11 cellular contexts compared by ENCODE assay signal in the genomic region with DNA sequence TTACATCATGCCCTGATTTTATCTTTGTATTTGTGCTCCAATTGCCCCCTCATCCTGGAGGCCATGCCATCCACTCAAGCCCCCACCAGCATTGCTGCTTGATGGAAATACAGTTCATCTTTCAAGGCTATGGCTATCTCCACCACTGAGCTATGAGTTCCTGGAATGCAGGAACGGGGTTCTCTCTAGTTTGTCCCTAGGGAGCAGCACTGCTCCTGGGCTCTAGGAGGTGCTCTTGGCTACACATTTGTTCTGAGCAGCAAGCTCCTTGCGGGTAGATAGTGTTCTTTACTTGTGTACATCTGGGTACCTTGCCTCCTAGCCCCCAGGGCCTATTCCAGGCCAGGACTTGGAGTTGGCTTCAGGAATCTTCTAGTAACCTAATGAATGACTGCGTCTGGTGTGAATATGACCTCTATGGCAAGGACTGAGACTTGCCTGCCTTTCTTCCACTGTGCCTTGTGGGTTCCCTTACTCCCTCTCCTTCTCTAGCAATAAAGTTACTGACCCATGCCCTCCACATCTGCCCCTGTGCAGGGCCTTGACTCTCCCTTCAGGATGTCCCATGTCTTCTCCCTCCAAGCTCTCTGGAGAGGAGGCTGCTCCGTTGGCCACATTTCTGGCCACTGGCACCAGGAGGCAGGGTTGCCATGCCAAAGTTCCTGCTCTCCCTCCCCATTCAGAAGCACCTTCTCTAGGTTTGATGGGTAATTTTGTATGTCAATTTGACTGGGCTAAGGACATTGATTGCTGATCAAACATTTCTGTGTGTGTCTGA. TPM values are rescaled to one million over a fixed set of nuclear protein-coding genes. Genes with fewer than 3 reads are reported as not detected.
DNase-seq lines count a peak whose midpoint lies in the region; ATAC-seq and TF ChIP-seq lines count a peak whose summit lies in the region.
"Had no signal": no experiment of that assay in that cellular context is flagged by ENCODE, and none has a peak within 500 bp of the region (broad histone marks: within the 10 kb centered on the region; RNA-seq: fewer than 3 reads in every experiment).

No MANE protein-coding gene starts in this region.

- H2BK120ac ChIP-seq in IMR-90 (ENCODE audit: low read depth, low read length) = no peak overlapping the region

- H3K79me1 ChIP-seq in IMR-90 (ENCODE audit: low read depth in 1 of 2, low read length in 2 of 2) = no peaks in the 10 kb centered on the region

- ATAC-seq in IMR-90 (ENCODE audit: low read depth) = peak; percentile 21; the same call in 1 of the 2 replicates

- H3K18ac ChIP-seq in IMR-90 (ENCODE audit: low read depth, low read length) = no peak overlapping the region

- H3K56ac ChIP-seq in IMR-90 (ENCODE audit: extremely low read depth, insufficient read depth, low read length) = no peak overlapping the region

- H3K4me2 ChIP-seq in IMR-90 (ENCODE audit: low read depth, low read length) = no peak overlapping the region

- H2AFZ ChIP-seq in IMR-90 (replicated peaks; ENCODE audit: low read length, poor library complexity) = no peak overlapping the region

- intact Hi-C loops in activated CD4-positive, alpha-beta T cell treated with anti-CD3 and anti-CD28 coated beads, Interleukin-2, amount 10 ng/mL, durations not matched to agents 24 days and 14 days (cut with micrococcal nuclease) = no loop called here
- intact Hi-C loops in IMR-90 (cut with micrococcal nuclease) = no loop called here

- no peak overlapping the region for H3K4ac ChIP-seq in IMR-90 (ENCODE audit: low read depth, low read length)

- H3K23ac ChIP-seq in IMR-90 (ENCODE audit: low read depth, low read length) = no peak overlapping the region

- 0% methylated on average over 2 of the region's 4 CpGs; no CpG with 5 or more reads in 1 of the 2 experiments for whole genome bisulfite sequencing in IMR-90 (ENCODE audit: extremely low coverage in 2 of 2, insufficient read length in 1 of 2), 2 experiments

- no peak overlapping the region for H3K4me3 Mint-ChIP-seq in activated CD4-positive, alpha-beta T cell treated with anti-CD3 and anti-CD28 coated beads, Interleukin-2, amount 10 ng/mL, durations not matched to agents 24 days and 14 days
- H3K4me3 Mint-ChIP-seq in progenitor cell of endocrine pancreas (ENCODE audit: low read depth) = no peak overlapping the region
- H3K4me3 Mint-ChIP-seq in activated CD4-positive, alpha-beta memory T cell treated with anti-CD3 and anti-CD28 coated beads, Interleukin-2, amount 10 ng/mL, durations not matched to agents 7 days and 5 days = no peak overlapping the region
- H3K4me3 Mint-ChIP-seq: CD4-positive, alpha-beta T cell had no signal

- H2AK5ac ChIP-seq in IMR-90 (ENCODE audit: low read depth, low read length) = no peak overlapping the region

- CTCF ChIA-PET in IMR-90 (lab: Yijun Ruan, JAX) = no interaction called here
- CTCF ChIA-PET in activated CD4-positive, alpha-beta memory T cell treated with anti-CD3 and anti-CD28 coated beads, Interleukin-2, amount 10 ng/mL, durations not matched to agents 7 days and 5 days (lab: Charles Lee) = interaction anchor here (0.7 to 1.1 kb wide), 2 partner anchors 21 to 415 kb away, joined by 3 to 5 read pairs; a partner anchor contains a TSS

- in situ Hi-C loops in IMR-90 (cut with MboI; ENCODE audit: low sequenced_read_pairs) = no loop called here
- in situ Hi-C loops in brain microvascular endothelial cell (cut with HindIII; ENCODE audit: low pct_ligation_motif_present, low sequenced_read_pairs) = no loop called here

- H4K20me1 ChIP-seq in IMR-90 (ENCODE audit: insufficient read depth, low read length) = no peaks in the 10 kb centered on the region

- TF ChIP-seq CTCF in IMR-90 (conservative IDR thresholded peaks at IDR 0.05; ENCODE audit: low read depth, low read length) (peak; percentile 33), brain microvascular endothelial cell (IDR thresholded peaks at IDR 0.05; ENCODE audit: low read depth, low read length, missing control alignments) (peak; percentile 61), progenitor cell of endocrine pancreas (IDR thresholded peaks at IDR 0.05; ENCODE audit: unreplicated experiment) (peak; percentile 14)

- dilution Hi-C loops in IMR-90 (cut with HindIII; ENCODE audit: low sequenced_read_pairs, unreplicated experiment) = no loop called here

- no peak overlapping the region for H4K8ac ChIP-seq in IMR-90 (ENCODE audit: low read depth in 2 of 2, low read length in 2 of 2)

- no peaks in the 10 kb centered on the region for H3K36me3 ChIP-seq in IMR-90 (ENCODE audit: control insufficient read depth, insufficient read depth, low read length)
- H3K36me3 ChIP-seq in brain microvascular endothelial cell (replicated peaks) = no peaks in the 10 kb centered on the region

- no peak overlapping the region for H3K27ac ChIP-seq in IMR-90 (ENCODE audit: insufficient read depth, low read length)
- H3K27ac ChIP-seq in brain microvascular endothelial cell = no peak overlapping the region
- H3K27ac ChIP-seq: skin epidermis had no signal

- no peak overlapping the region for H2AK9ac ChIP-seq in IMR-90 (replicated peaks; ENCODE audit: low read depth, low read length, poor library complexity)

- H4K5ac ChIP-seq in IMR-90 (ENCODE audit: low read depth, low read length) = no peak overlapping the region

- no peak overlapping the region for H3K27ac Mint-ChIP-seq in activated CD4-positive, alpha-beta T cell treated with anti-CD3 and anti-CD28 coated beads, Interleukin-2, amount 10 ng/mL, durations not matched to agents 24 days and 14 days
- H3K27ac Mint-ChIP-seq in progenitor cell of endocrine pancreas = no peak overlapping the region
- H3K27ac Mint-ChIP-seq in activated CD4-positive, alpha-beta memory T cell treated with anti-CD3 and anti-CD28 coated beads, Interleukin-2, amount 10 ng/mL, durations not matched to agents 7 days and 5 days = no peak overlapping the region
- H3K27ac Mint-ChIP-seq: CD4-positive, alpha-beta T cell had no signal

- POLR2A ChIA-PET in IMR-90 (lab: Charles Lee; ENCODE audit: unreplicated experiment) = no interaction called here
- POLR2A ChIA-PET in activated CD4-positive, alpha-beta memory T cell treated with anti-CD3 and anti-CD28 coated beads, Interleukin-2, amount 10 ng/mL, durations not matched to agents 7 days and 5 days (lab: Charles Lee) = no interaction called here

- no TSS peak for BruUV-seq in IMR-90 (replicated peaks; lab: Mats Ljungman, UMichigan)

- no peaks in the 10 kb centered on the region for H3K9me3 Mint-ChIP-seq in activated CD4-positive, alpha-beta T cell treated with anti-CD3 and anti-CD28 coated beads, Interleukin-2, amount 10 ng/mL, durations not matched to agents 24 days and 14 days
- peaks cover 6% of the 10 kb centered on the region for H3K9me3 Mint-ChIP-seq in progenitor cell of endocrine pancreas (ENCODE audit: low read depth)
- no peaks in the 10 kb centered on the region for H3K9me3 Mint-ChIP-seq in activated CD4-positive, alpha-beta memory T cell treated with anti-CD3 and anti-CD28 coated beads, Interleukin-2, amount 10 ng/mL, durations not matched to agents 7 days and 5 days
- H3K9me3 Mint-ChIP-seq: CD4-positive, alpha-beta T cell had no signal

- H2BK15ac ChIP-seq in IMR-90 (ENCODE audit: low read depth, low read length) = no peak overlapping the region

- no peak overlapping the region for H3K9ac ChIP-seq in IMR-90 (ENCODE audit: low read depth, low read length)

- 0 out of 2 replicates have a peak, but pooled peaks cover 4% of the 10 kb centered on the region for H3K9me1 ChIP-seq in IMR-90 (ENCODE audit: insufficient read depth, low read length)

- H4K91ac ChIP-seq in IMR-90 (ENCODE audit: insufficient read depth, low read depth, low read length) = no peak overlapping the region

- H2BK20ac ChIP-seq in IMR-90 (ENCODE audit: low read depth, low read length) = no peak overlapping the region

- H3K27me3 Mint-ChIP-seq in activated CD4-positive, alpha-beta T cell treated with anti-CD3 and anti-CD28 coated beads, Interleukin-2, amount 10 ng/mL, durations not matched to agents 24 days and 14 days = peaks cover 47% of the 10 kb centered on the region
- H3K27me3 Mint-ChIP-seq in progenitor cell of endocrine pancreas = peaks cover 40% of the 10 kb centered on the region
- H3K27me3 Mint-ChIP-seq in activated CD4-positive, alpha-beta memory T cell treated with anti-CD3 and anti-CD28 coated beads, Interleukin-2, amount 10 ng/mL, durations not matched to agents 7 days and 5 days = peaks cover 41% of the 10 kb centered on the region

- H3K14ac ChIP-seq in IMR-90 (replicated peaks; ENCODE audit: low read depth, low read length) = no peak overlapping the region

- TF ChIP-seq RAD21 in IMR-90 (IDR thresholded peaks at IDR 0.05; ENCODE audit: low read length) = peak; percentile 34

- no peaks in the 10 kb centered on the region for H3K4me1 Mint-ChIP-seq in activated CD4-positive, alpha-beta T cell treated with anti-CD3 and anti-CD28 coated beads, Interleukin-2, amount 10 ng/mL, durations not matched to agents 24 days and 14 days
- no peaks in the 10 kb centered on the region for H3K4me1 Mint-ChIP-seq in progenitor cell of endocrine pancreas (ENCODE audit: low read depth)
- no peaks in the 10 kb centered on the region for H3K4me1 Mint-ChIP-seq in activated CD4-positive, alpha-beta memory T cell treated with anti-CD3 and anti-CD28 coated beads, Interleukin-2, amount 10 ng/mL, durations not matched to agents 7 days and 5 days

- DNase-seq in activated CD4-positive, alpha-beta T cell treated with anti-CD3 and anti-CD28 coated beads, Interleukin-2, amount 10 ng/mL, durations not matched to agents 24 days and 14 days = peak; percentile 58
- no peak for DNase-seq in activated CD4-positive, alpha-beta T cell treated with anti-CD3 and anti-CD28 coated beads for 48 hours
- DNase-seq in IMR-90 = no peak
- DNase-seq in brain microvascular endothelial cell = no peak
- DNase-seq in progenitor cell of endocrine pancreas (ENCODE audit: low spot score, unreplicated experiment) = no peak
- DNase-seq in NCI-H1436 treated with DMSO at 0.1 percent for 48 hours (lab: John Stamatoyannopoulos, UW) = no peak
- no peak for DNase-seq in central memory CD4-positive, alpha-beta T cell
- DNase-seq in activated CD4-positive, alpha-beta memory T cell treated with anti-CD3 and anti-CD28 coated beads, Interleukin-2, amount 10 ng/mL, durations not matched to agents 7 days and 5 days = no peak
- DNase-seq: CD4-positive, alpha-beta T cell; NCI-H526 treated with DMSO at 0.1 percent for 48 hours had no signal

- H3K36me3 Mint-ChIP-seq in activated CD4-positive, alpha-beta T cell treated with anti-CD3 and anti-CD28 coated beads, Interleukin-2, amount 10 ng/mL, durations not matched to agents 24 days and 14 days (ENCODE audit: low read depth) = no peaks in the 10 kb centered on the region
- H3K36me3 Mint-ChIP-seq in progenitor cell of endocrine pancreas (ENCODE audit: insufficient read depth) = no peaks in the 10 kb centered on the region
- H3K36me3 Mint-ChIP-seq in activated CD4-positive, alpha-beta memory T cell treated with anti-CD3 and anti-CD28 coated beads, Interleukin-2, amount 10 ng/mL, durations not matched to agents 7 days and 5 days (ENCODE audit: low read depth) = no peaks in the 10 kb centered on the region

- H3K27me3 ChIP-seq in IMR-90 (ENCODE audit: control insufficient read depth, insufficient read depth, low read length) = peaks cover 66% of the 10 kb centered on the region
- peaks cover 34% of the 10 kb centered on the region for H3K27me3 ChIP-seq in brain microvascular endothelial cell (replicated peaks)

- H3K9me3 ChIP-seq in IMR-90 (ENCODE audit: control insufficient read depth, insufficient read depth, low read length) = no peaks in the 10 kb centered on the region

- TF ChIP-seq POLR2A in IMR-90 (IDR thresholded peaks at IDR 0.05; ENCODE audit: low read depth, low read length) = no peak

- no peak overlapping the region for H2BK5ac ChIP-seq in IMR-90 (ENCODE audit: low read depth, low read length, poor library complexity, severe bottlenecking)

- no peaks in the 10 kb centered on the region for H3K4me1 ChIP-seq in IMR-90 (ENCODE audit: control insufficient read depth, insufficient read depth, low read length)

- no peak overlapping the region for H3K4me3 ChIP-seq in IMR-90 (ENCODE audit: insufficient read depth, low read depth, low read length)
- no peak overlapping the region for H3K4me3 ChIP-seq in brain microvascular endothelial cell (ENCODE audit: low read depth, low read length)
- H3K4me3 ChIP-seq: skin epidermis had no signal

RNA-seq across cellular contexts. Expression of a gene that starts 7.6 kb away (rescaled TPM):
- not detected in 2 replicates for total RNA-seq in activated CD4-positive, alpha-beta T cell treated with anti-CD3 and anti-CD28 coated beads, Interleukin-2, amount 10 ng/mL, durations not matched to agents 24 days and 14 days
- under 0.01 and 0.18 TPM in 2 replicates for total RNA-seq in IMR-90 (2012; rRNA removed)
- 0.24 TPM in 1 of 2 replicates, not detected in the other for polyA plus RNA-seq in IMR-90 (2012; rRNA removed)
- polyA plus RNA-seq in IMR-90 (2012; cell fraction: cytosol; rRNA removed) = not detected in 2 replicates
- polyA plus RNA-seq in IMR-90 (2012; cell fraction: nucleus; rRNA removed; ENCODE audit: low replicate concordance) = 0.08 and 0.24 TPM in 2 replicates
- total RNA-seq in progenitor cell of endocrine pancreas = 1.1 and 2.0 TPM in 2 replicates
- total RNA-seq in activated CD4-positive, alpha-beta memory T cell treated with anti-CD3 and anti-CD28 coated beads, Interleukin-2, amount 10 ng/mL, durations not matched to agents 7 days and 5 days = not detected

RNA-seq across cellular contexts. Expression of a gene that starts 21.1 kb away (rescaled TPM):
- total RNA-seq in activated CD4-positive, alpha-beta T cell treated with anti-CD3 and anti-CD28 coated beads, Interleukin-2, amount 10 ng/mL, durations not matched to agents 24 days and 14 days = 1,047 and 1,054 TPM in 2 replicates
- 956 and 1,140 TPM in 2 replicates for total RNA-seq in IMR-90 (2012; rRNA removed)
- polyA plus RNA-seq in IMR-90 (2012; rRNA removed) = 1,207 and 1,288 TPM in 2 replicates
- polyA plus RNA-seq in IMR-90 (2012; cell fraction: cytosol; rRNA removed) = 938 and 1,010 TPM in 2 replicates
- polyA plus RNA-seq in IMR-90 (2012; cell fraction: nucleus; rRNA removed; ENCODE audit: low replicate concordance) = 205 and 662 TPM in 2 replicates
- 1,645 and 1,663 TPM in 2 replicates for total RNA-seq in progenitor cell of endocrine pancreas
- 100 to 1,000 TPM; 808 to 834 TPM for total RNA-seq in activated CD4-positive, alpha-beta memory T cell treated with anti-CD3 and anti-CD28 coated beads, Interleukin-2, amount 10 ng/mL, durations not matched to agents 7 days and 5 days

RNA-seq across cellular contexts. Expression of a gene that starts 59.3 kb away (rescaled TPM):
- total RNA-seq in activated CD4-positive, alpha-beta T cell treated with anti-CD3 and anti-CD28 coated beads, Interleukin-2, amount 10 ng/mL, durations not matched to agents 24 days and 14 days = 8.1 and 8.3 TPM in 2 replicates
- 5.4 and 8.1 TPM in 2 replicates for total RNA-seq in IMR-90 (2012; rRNA removed)
- polyA plus RNA-seq in IMR-90 (2012; rRNA removed) = 1.8 and 2.3 TPM in 2 replicates
- polyA plus RNA-seq in IMR-90 (2012; cell fraction: cytosol; rRNA removed) = 0.15 and 0.24 TPM in 2 replicates
- 0.05 and 0.41 TPM in 2 replicates for polyA plus RNA-seq in IMR-90 (2012; cell fraction: nucleus; rRNA removed; ENCODE audit: low replicate concordance)
- total RNA-seq in progenitor cell of endocrine pancreas = 4.8 and 5.6 TPM in 2 replicates
- 1 to 10 TPM; 9.0 to 9.5 TPM for total RNA-seq in activated CD4-positive, alpha-beta memory T cell treated with anti-CD3 and anti-CD28 coated beads, Interleukin-2, amount 10 ng/mL, durations not matched to agents 7 days and 5 days
